In genomic region chr16:17965131-17965530, GRCh38 we compare ENCODE assay signal across 17 cellular contexts.
DNase-seq lines count a peak whose midpoint lies in the region; TF ChIP-seq lines count a peak whose summit lies in the region.
"Had no signal": no experiment of that assay in that cellular context is flagged by ENCODE, and none has a peak within 500 bp of the region (broad histone marks: within the 10 kb centered on the region; RNA-seq: fewer than 3 reads in every experiment).

No MANE protein-coding gene starts in this region.

- H3K4me1 Mint-ChIP-seq in endodermal cell: no peaks in the 10 kb centered on the region
- peaks cover 36% of the 10 kb centered on the region for H3K4me1 Mint-ChIP-seq in nephron
- peaks cover 25% of the 10 kb centered on the region for H3K4me1 Mint-ChIP-seq in neural progenitor cell
- H3K4me1 Mint-ChIP-seq: CD4-positive, alpha-beta memory T cell had no signal

- H3F3A ChIP-seq in neural progenitor cell (ENCODE audit: low read depth): no peaks in the 10 kb centered on the region

- H3K4me3 Mint-ChIP-seq in endodermal cell (no peak overlapping the region), nephron (no peak overlapping the region), neural progenitor cell (no peak overlapping the region)
- H3K4me3 Mint-ChIP-seq: CD4-positive, alpha-beta memory T cell; GM23338; H9; HFFc6 had no signal

- H4K20me1 ChIP-seq in neural progenitor cell (ENCODE audit: low read depth): no peaks in the 10 kb centered on the region

- no peak overlapping the region for H2AFZ ChIP-seq in neural progenitor cell (replicated peaks)
- H2AFZ ChIP-seq: GM23338 had no signal

- H3K36me3 ChIP-seq in endodermal cell (ENCODE audit: control insufficient read depth, insufficient read depth, low read length): no peaks in the 10 kb centered on the region
- no peaks in the 10 kb centered on the region for H3K36me3 ChIP-seq in neural progenitor cell

- in situ Hi-C loops in SK-MEL-5 (cut with HindIII; ENCODE audit: low pct_unique_long_range_greater_than_20kb, low sequenced_read_pairs): no loop called here

- no peaks in the 10 kb centered on the region for H3K9me3 ChIP-seq in endodermal cell (ENCODE audit: control insufficient read depth, low read length)
- H3K9me3 ChIP-seq in neural progenitor cell (ENCODE audit: low read depth): no peaks in the 10 kb centered on the region

- 85 to 88% methylated on average over 6 to 7 of the region's 7 CpGs for WGBS in endodermal cell (ENCODE audit: insufficient coverage in 1 of 2, insufficient read length in 1 of 2), 2 experiments
- WGBS in lower leg skin, 2 donors: 61 to 69% methylated on average over 7 of the region's 7 CpGs

- DNase-seq in SK-MEL-5 (ENCODE audit: low read depth, low spot score): peak; percentile 67
- no peak for DNase-seq in endodermal cell
- DNase-seq in neural progenitor cell (ENCODE audit: low spot score): no peak
- DNase-seq in HCEC 1CT: no peak
- DNase-seq in NCI-H69 (lab: John Stamatoyannopoulos, UW): no peak
- no peak for DNase-seq in lower leg skin (ENCODE audit: low spot score in 2 of 2)
- DNase-seq: C1 segment of cervical spinal cord; Calu3; CD4-positive, alpha-beta memory T cell; COR-L47; DMS53; DMS79 treated with DMSO at 0.1 percent for 48 hours; GF-D8; H9; HFFc6 had no signal

- TF ChIP-seq CTCF in endodermal cell (conservative IDR thresholded peaks at IDR 0.05) (no peak), nephron (IDR thresholded peaks at IDR 0.05; ENCODE audit: unreplicated experiment in 3 of 3) (no peak), neural progenitor cell (IDR thresholded peaks at IDR 0.05) (no peak), lower leg skin (IDR thresholded peaks at IDR 0.05) (no peak)

- H3K27me3 Mint-ChIP-seq in endodermal cell (ENCODE audit: insufficient read depth) (peaks cover 2% of the 10 kb centered on the region), nephron (ENCODE audit: low read depth) (peaks cover 9% of the 10 kb centered on the region), neural progenitor cell (ENCODE audit: insufficient read depth, low read depth) (peaks cover 2% of the 10 kb centered on the region)

- H3K4me1 ChIP-seq in endodermal cell (ENCODE audit: control insufficient read depth, insufficient read depth, low read length) (no peaks in the 10 kb centered on the region), neural progenitor cell (no peaks in the 10 kb centered on the region)

- H3K9ac ChIP-seq in endodermal cell (ENCODE audit: extremely low read depth, low read length, poor library complexity, severe bottlenecking) (no peak overlapping the region), neural progenitor cell (no peak overlapping the region)

- H3K4me3 ChIP-seq in endodermal cell (ENCODE audit: low read length) (no peak overlapping the region), neural progenitor cell (no peak overlapping the region), lower leg skin (ENCODE audit: low read depth, poor library complexity, severe bottlenecking) (no peak overlapping the region)
- H3K4me3 ChIP-seq: GM23338 had no signal

- H3K27ac Mint-ChIP-seq in endodermal cell: no peak overlapping the region
- peak overlapping the region; percentile 19 to 61 (median 59) for H3K27ac Mint-ChIP-seq in nephron
- H3K27ac Mint-ChIP-seq in neural progenitor cell: peak overlapping the region; percentile 82
- H3K27ac Mint-ChIP-seq: CD4-positive, alpha-beta memory T cell; GM23338; H9; HFFc6 had no signal

- H3K9me3 Mint-ChIP-seq in endodermal cell (peaks cover 17% of the 10 kb centered on the region), nephron (peaks cover 3% of the 10 kb centered on the region), neural progenitor cell (peaks cover 13% of the 10 kb centered on the region)

- no peaks in the 10 kb centered on the region for H3K27me3 ChIP-seq in endodermal cell (ENCODE audit: control insufficient read depth, insufficient read depth, low read length, poor library complexity, severe bottlenecking)
- H3K27me3 ChIP-seq in neural progenitor cell: no peaks in the 10 kb centered on the region

- peak overlapping the region; percentile 96 for H3K27ac ChIP-seq in endodermal cell (ENCODE audit: low read depth, low read length)
- H3K27ac ChIP-seq in neural progenitor cell: no peak overlapping the region

- H3K4me2 ChIP-seq in neural progenitor cell: no peak overlapping the region
- H3K4me2 ChIP-seq: GM23338 had no signal

- no peaks in the 10 kb centered on the region for H3K79me2 ChIP-seq in neural progenitor cell (ENCODE audit: low read depth)

- intact Hi-C loops in lower leg skin (cut with DNase I; ENCODE audit: low total_unique reads): no loop called here

- TF ChIP-seq POLR2A in lower leg skin (IDR thresholded peaks at IDR 0.05): no peak

- H3K36me3 Mint-ChIP-seq in endodermal cell (ENCODE audit: low read depth) (no peaks in the 10 kb centered on the region), nephron (ENCODE audit: low read depth) (no peaks in the 10 kb centered on the region), neural progenitor cell (peaks cover 3% of the 10 kb centered on the region)
- H3K36me3 Mint-ChIP-seq: CD4-positive, alpha-beta memory T cell had no signal
